8 cellular contexts compared by ENCODE assay signal in the genomic region with DNA sequence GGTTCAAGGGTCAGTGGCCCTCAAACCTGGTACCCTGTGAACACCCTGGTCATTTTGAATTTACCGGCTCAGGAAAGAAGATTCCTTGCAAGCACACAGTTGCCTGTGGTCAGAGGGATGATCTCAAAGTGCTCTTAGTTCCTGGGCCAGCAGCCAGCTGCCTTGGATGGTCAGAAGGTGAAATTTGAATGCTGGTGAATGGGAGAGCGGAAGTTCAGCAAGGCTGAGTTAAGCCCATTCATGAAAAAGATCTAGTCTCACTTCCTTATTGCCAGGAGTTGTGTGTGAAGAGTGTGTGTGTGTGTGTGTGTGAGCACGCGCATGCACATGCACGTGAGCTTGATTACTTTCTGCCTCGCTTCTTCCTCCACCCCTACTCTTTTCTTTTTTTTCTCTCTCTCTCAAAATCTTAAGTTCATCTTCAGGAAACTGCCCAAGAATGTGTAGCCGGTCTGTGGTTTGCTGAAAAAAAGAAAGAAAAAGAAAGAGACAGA.
DNase-seq lines count a peak whose midpoint lies in the region; ATAC-seq and TF ChIP-seq lines count a peak whose summit lies in the region.

No MANE protein-coding gene starts in this region.

- no peaks in the 10 kb centered on the region for H3K9me3 ChIP-seq in adrenal gland (replicated peaks in 1 of 3)
- H3K9me3 ChIP-seq in lung (ENCODE audit: control insufficient read depth in 2 of 2, insufficient read depth in 1 of 2, low read length in 1 of 2), result no peaks in the 10 kb centered on the region

- H3K79me2 ChIP-seq in KMS-11 (ENCODE audit: insufficient read depth, low read depth), result 0 out of 2 replicates have a peak, but pooled peaks cover 7% of the 10 kb centered on the region

- H3K27me3 ChIP-seq in KMS-11 (ENCODE audit: insufficient read depth, low read depth) (no peaks in the 10 kb centered on the region), adrenal gland (peaks cover 6% of the 10 kb centered on the region), lung (ENCODE audit: control insufficient read depth, insufficient read depth) (no peaks in the 10 kb centered on the region)

- intact Hi-C loops in adrenal gland (cut with DNase I), result no loop called here

- H3K36me3 ChIP-seq in KMS-11 (ENCODE audit: insufficient read depth) (no peaks in the 10 kb centered on the region), adrenal gland (replicated peaks in 1 of 2) (no peaks in the 10 kb centered on the region), lung (ENCODE audit: control insufficient read depth in 2 of 2, insufficient read depth in 2 of 2, low read length in 2 of 2) (no peaks in the 10 kb centered on the region)

- peak overlapping the region; percentile 89 for H3K9ac ChIP-seq in KMS-11

- WGBS in adrenal gland, 4 donors, result 30 to 54% (median 38%) methylated on average over 6 to 7 of the region's 7 CpGs
- 5 to 28% methylated on average over 7 of the region's 7 CpGs for WGBS in lung, 2 donors

- ATAC-seq in GM21515 (IDR thresholded peaks at IDR 0.05; ENCODE audit: unreplicated experiment) (peak; percentile 49), lung (ENCODE audit: insufficient read depth, low FRiP score) (peak; percentile 55)

- H3K4me3 ChIP-seq in KMS-11 (IDR thresholded peaks at IDR 0.05; ENCODE audit: insufficient read depth, low read depth, low read length), result no peak overlapping the region
- H3K4me3 ChIP-seq in adrenal gland, result no peak overlapping the region
- no peak overlapping the region for H3K4me3 ChIP-seq in lung

- H3K27ac ChIP-seq in KMS-11 (peak overlapping the region; percentile 98), adrenal gland (no peak overlapping the region), lung (ENCODE audit: low read depth in 1 of 2, low read length in 1 of 2) (no peak overlapping the region)

- no peak overlapping the region for H2AFZ ChIP-seq in KMS-11 (ENCODE audit: low read depth)

- DNase-seq in GM10266 (ENCODE audit: extremely low spot score) (peak; percentile 41), adrenal gland (peak in 6 of 7 donors; percentile 47 to 71 (median 60)), lung (ENCODE audit: low spot score) (peak; percentile 30), cerebellar cortex (ENCODE audit: low spot score) (no peak), NCI-H1694 (lab: John Stamatoyannopoulos, UW) (no peak), LoVo (ENCODE audit: low spot score) (no peak)

- TF ChIP-seq POLR2A in adrenal gland (IDR thresholded peaks at IDR 0.05), result no peak

- peaks cover 86% of the 10 kb centered on the region for H3K4me1 ChIP-seq in KMS-11 (ENCODE audit: low read depth, poor library complexity, severe bottlenecking)
- no peaks in the 10 kb centered on the region for H3K4me1 ChIP-seq in adrenal gland (replicated peaks in 1 of 2)
- H3K4me1 ChIP-seq in lung (ENCODE audit: control insufficient read depth in 2 of 2, insufficient read depth in 2 of 2, low read length in 2 of 2), result peaks cover 0 to 5% of the 10 kb centered on the region in 2 donors

- H3K4me2 ChIP-seq in KMS-11, result peak overlapping the region; percentile 93

- TF ChIP-seq CTCF in GM10266 (IDR thresholded peaks at IDR 0.05; ENCODE audit: control insufficient read depth, insufficient read depth, low read depth, missing control alignments) (no peak), KMS-11 (conservative IDR thresholded peaks at IDR 0.05; ENCODE audit: low read depth, low read length) (no peak), adrenal gland (IDR thresholded peaks at IDR 0.05) (no peak), lung (IDR thresholded peaks at IDR 0.05; ENCODE audit: control extremely low read depth, extremely low read depth) (no peak)

- no peaks in the 10 kb centered on the region for H4K20me1 ChIP-seq in KMS-11 (ENCODE audit: insufficient read depth)

Comparison
In these comparisons a context has a peak if more than half of its experiments do, and no peak if none do; other contexts are left out.
1. DNase-seq: peak in GM10266 (single experiment), adrenal gland (6 of 7) and lung (single experiment); none in cerebellar cortex (single experiment), NCI-H1694 (single experiment) and LoVo (single experiment).